In genomic region chr4:151015458-151016344, GRCh38 we compare ENCODE assay signal across 8 cellular contexts. TPM values are rescaled to one million over a fixed set of nuclear protein-coding genes. Genes with fewer than 3 reads are reported as not detected.
DNase-seq lines count a peak whose midpoint lies in the region; TF ChIP-seq lines count a peak whose summit lies in the region.

No MANE protein-coding gene starts in this region.

- H3K79me1 ChIP-seq in H9 (ENCODE audit: insufficient read depth, low read depth, low read length, poor library complexity, severe bottlenecking): no peaks in the 10 kb centered on the region

- H3K27ac Mint-ChIP-seq in H9: peak overlapping the region; percentile 99

- H3K4me3 Mint-ChIP-seq in H9: peak overlapping the region; percentile 98 to 100

- peak overlapping the region; percentile 57 for H4K5ac ChIP-seq in H9 (ENCODE audit: insufficient read length, low read depth, low read length)

- peak overlapping the region; percentile 93 for H3K14ac ChIP-seq in H9 (ENCODE audit: insufficient read depth, low read length)

- TF ChIP-seq POLR2A in Raji (IDR thresholded peaks at IDR 0.05; ENCODE audit: insufficient read depth, low read depth, low read length) (peak; percentile 95), suprapubic skin (IDR thresholded peaks at IDR 0.05) (peak in 1 of 2 donors; percentile 84)

- TF ChIP-seq CTCF in H9 (conservative IDR thresholded peaks at IDR 0.05): no peak
- no peak for TF ChIP-seq CTCF in suprapubic skin (IDR thresholded peaks at IDR 0.05)

- no peak overlapping the region for H4K8ac ChIP-seq in H9 (replicated peaks; ENCODE audit: insufficient read length, low read depth, low read length)

- H2BK5ac ChIP-seq in H9 (ENCODE audit: insufficient read length, low read length): peak overlapping the region; percentile 24

- H3K79me2 ChIP-seq in H9 (ENCODE audit: insufficient read depth, low read length): peaks cover 10% of the 10 kb centered on the region; the same call in 1 of the 2 replicates

- no peaks in the 10 kb centered on the region for H3K9me3 Mint-ChIP-seq in H9

- no peaks in the 10 kb centered on the region for H3K9me3 ChIP-seq in H9 (ENCODE audit: control insufficient read depth, low read depth, low read length)
- no peaks in the 10 kb centered on the region for H3K9me3 ChIP-seq in suprapubic skin

- no peak overlapping the region for H3K4ac ChIP-seq in H9 (ENCODE audit: low read depth, low read length)

- H2BK20ac ChIP-seq in H9 (ENCODE audit: low read depth, low read length, poor library complexity, severe bottlenecking): no peak overlapping the region

- H3K27me3 Mint-ChIP-seq in H9 (ENCODE audit: low read depth): no peaks in the 10 kb centered on the region

- H3K56ac ChIP-seq in H9 (ENCODE audit: insufficient read length, low read depth, low read length): no peak overlapping the region

- H3K27me3 ChIP-seq in H9 (ENCODE audit: insufficient read depth, low read length) (no peaks in the 10 kb centered on the region), suprapubic skin (no peaks in the 10 kb centered on the region)

- peak overlapping the region; percentile 84 for H3K9ac ChIP-seq in H9 (ENCODE audit: extremely low read depth, insufficient read length, low read length)

- H3K36me3 Mint-ChIP-seq in H9 (ENCODE audit: insufficient read depth in 1 of 3, low read depth in 3 of 3): peaks cover 0 to 10% (median 5%) of the 10 kb centered on the region in 3 experiments; a peak in 4 of 7 replicates

- H2BK12ac ChIP-seq in H9 (ENCODE audit: insufficient read length, low read depth, low read length): peak overlapping the region; percentile 51

- no peaks in the 10 kb centered on the region for H3K4me1 ChIP-seq in H9 (ENCODE audit: insufficient read depth, low read length)
- peaks cover 36% of the 10 kb centered on the region for H3K4me1 ChIP-seq in suprapubic skin

- peaks cover 18 to 21% of the 10 kb centered on the region in 2 experiments for H3K4me1 Mint-ChIP-seq in H9

- peak overlapping the region; percentile 83 for H3K4me2 ChIP-seq in H9 (ENCODE audit: insufficient read depth, insufficient read length, low read length)

- H3K23me2 ChIP-seq in H9 (ENCODE audit: insufficient read length, low read depth, low read length, poor library complexity, severe bottlenecking): peaks cover 5% of the 10 kb centered on the region

- DNase-seq in GDM1 (lab: John Stamatoyannopoulos, UW) (peak; percentile 86), H9 (peak; percentile 94), M059J (ENCODE audit: low read depth) (peak; percentile 69), germinal center (ENCODE audit: low spot score) (peak; percentile 88), nucleus accumbens (lab: John Stamatoyannopoulos, UW) (peak; percentile 23 to 90 (median 76)), suprapubic skin (ENCODE audit: low spot score in 2 of 2) (peak; percentile 85 to 89)
- peak; percentile 51 to 82 (median 60) for DNase-seq in activated naive CD4-positive, alpha-beta T cell (lab: John Stamatoyannopoulos, UW)

- H3K23ac ChIP-seq in H9 (ENCODE audit: insufficient read length, low read depth, low read length): no peak overlapping the region

- H3K36me3 ChIP-seq in suprapubic skin: no peaks in the 10 kb centered on the region

- no peak overlapping the region for H2AFZ ChIP-seq in H9 (ENCODE audit: low read length)

- no peak overlapping the region for H3T11ph ChIP-seq in H9 (ENCODE audit: low read length)

- H4K91ac ChIP-seq in H9 (ENCODE audit: insufficient read length, low read depth, low read length): no peak overlapping the region

- no peak for TF ChIP-seq EP300 in suprapubic skin (IDR thresholded peaks at IDR 0.05)

- H3K18ac ChIP-seq in H9 (ENCODE audit: insufficient read length, low read depth, low read length): peak overlapping the region; percentile 92

- peak overlapping the region; percentile 88 for H3K4me3 ChIP-seq in suprapubic skin

- H2BK15ac ChIP-seq in H9 (ENCODE audit: low read depth, low read length): no peak overlapping the region

- no CpG with 5 or more reads among the region's 87 CpGs for WGBS in H9 (ENCODE audit: extremely low coverage, insufficient read length, low lambda C conversion rate)
- WGBS in suprapubic skin: 0% methylated on average over 11 of the region's 87 CpGs

- peaks cover 2% of the 10 kb centered on the region for H4K20me1 ChIP-seq in H9 (ENCODE audit: control insufficient read depth, insufficient read depth, insufficient read length)

- H2AK5ac ChIP-seq in H9 (ENCODE audit: insufficient read length, low read length): no peak overlapping the region

- H2BK120ac ChIP-seq in H9 (ENCODE audit: low read depth, low read length, poor library complexity, severe bottlenecking): no peak overlapping the region

- H3K27ac ChIP-seq in H9 (ENCODE audit: insufficient read length, low read depth, low read length) (peak overlapping the region; percentile 90), suprapubic skin (peak overlapping the region; percentile 98)

RNA-seq across cellular contexts. Expression of gene LRBA, which starts 0.6 kb away (rescaled TPM):
- total RNA-seq in H9 (2021): 52.6 and 55.3 TPM in 2 replicates
- 14.0 and 28.9 TPM in 2 replicates for total RNA-seq in M059J (2014; rRNA removed; shearing (Covaris generic))
- 100 to 1,000 TPM in 1 of 4 donors, 10 to 100 TPM in 3; 64.6 to 128 (median 81.0) TPM for total RNA-seq in suprapubic skin

Comparison
In these comparisons a context has a peak if more than half of its experiments do, and no peak if none do; other contexts are left out.
1. Peak in every context shown above with its lines: DNase-seq, H3K4me3 ChIP-seq and H3K27ac ChIP-seq.